Comparison of ENCODE assay signal across 20 cellular contexts in the genomic region with DNA sequence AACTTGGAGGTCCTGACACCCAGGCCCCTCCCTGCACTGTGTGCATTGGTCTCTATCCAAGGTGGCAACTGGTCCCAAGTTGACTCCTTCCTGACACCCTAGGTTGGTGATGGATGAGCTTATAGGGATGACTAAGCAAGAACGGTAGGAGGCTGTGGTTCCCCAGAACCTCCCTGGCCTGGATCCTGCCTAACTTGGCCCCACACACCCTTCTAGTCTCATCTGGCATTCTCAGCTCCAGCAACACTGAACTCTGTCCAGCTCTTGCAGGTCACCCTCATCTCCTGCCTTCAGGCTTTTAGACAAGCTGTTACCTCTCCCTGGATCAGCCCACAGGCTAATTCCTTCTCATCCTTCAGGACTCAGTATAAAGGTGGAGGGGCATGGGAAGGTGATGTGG. TPM values are rescaled to one million over a fixed set of nuclear protein-coding genes. Genes with fewer than 3 reads are reported as not detected.
DNase-seq lines count a peak whose midpoint lies in the region; ATAC-seq, FAIRE-seq and TF ChIP-seq lines count a peak whose summit lies in the region.
"Had no signal": no experiment of that assay in that cellular context is flagged by ENCODE, and none has a peak within 500 bp of the region (broad histone marks: within the 10 kb centered on the region; RNA-seq: fewer than 3 reads in every experiment).

No MANE protein-coding gene starts in this region.

- H2BK5ac ChIP-seq in mesendoderm (ENCODE audit: low read length), result no peak overlapping the region

- TF ChIP-seq CTCF in A549 (IDR thresholded peaks at IDR 0.05) (no peak), HepG2 (CRISPR knock-in tag; IDR thresholded peaks at IDR 0.05) (no peak), dorsolateral prefrontal cortex (IDR thresholded peaks at IDR 0.05 in 54 of 56, conservative IDR thresholded peaks at IDR 0.05 in 2 of 56; ENCODE audit: low read depth in 1 of 56, partially characterized antibody in 56 of 56) (no peak)

- H3K36me3 ChIP-seq in GM23248 (ENCODE audit: low read depth), result no peaks in the 10 kb centered on the region
- H3K36me3 ChIP-seq in HepG2 (replicated peaks in 1 of 2; ENCODE audit: control insufficient read depth in 1 of 2, insufficient read depth in 2 of 2, low read length in 2 of 2), result no peaks in the 10 kb centered on the region
- no peaks in the 10 kb centered on the region for H3K36me3 ChIP-seq in mesendoderm (ENCODE audit: control insufficient read depth, insufficient read depth, low read length)
- H3K36me3 ChIP-seq: gastrocnemius medialis, tibial artery had no signal

- no peak overlapping the region for H3K56ac ChIP-seq in mesendoderm (ENCODE audit: low read length)

- CTCF ChIA-PET in A549 (lab: Yijun Ruan, JAX), result interaction anchor here (0.7 to 41.9 kb wide), 4 partner anchors 15 to 143 kb away, joined by 3 to 834 read pairs (median 23); partner anchors contain the start of genes AQP3, AQP7 and NOL6
- CTCF ChIA-PET in HepG2 (lab: Yijun Ruan, JAX; ENCODE audit: low intra/inter-chr PET ratio, low total read pairs), result no interaction called here

- BruUV-seq in HepG2 (replicated peaks; lab: Mats Ljungman, UMichigan), result no TSS peak

- H3K9me3 ChIP-seq in A549 (no peaks in the 10 kb centered on the region), GM23248 (ENCODE audit: low read depth) (no peaks in the 10 kb centered on the region), HepG2 (ENCODE audit: low read length) (no peaks in the 10 kb centered on the region)
- H3K9me3 ChIP-seq: gastrocnemius medialis, tibial artery had no signal

- no peak for TF ChIP-seq EP300 in A549 (IDR thresholded peaks at IDR 0.05)
- no peak for TF ChIP-seq EP300 in HepG2 (IDR thresholded peaks at IDR 0.05; ENCODE audit: low read depth in 2 of 2, low read length in 2 of 2)
- no peak for TF ChIP-seq EP300 in HepG2 (CRISPR knock-in tag; IDR thresholded peaks at IDR 0.05; ENCODE audit: borderline replicate concordance)

- peaks cover 28% of the 10 kb centered on the region for H3K4me1 ChIP-seq in A549
- peaks cover 5% of the 10 kb centered on the region; the same call in 1 of the 2 replicates for H3K4me1 ChIP-seq in GM23248 (ENCODE audit: insufficient read depth)
- H3K4me1 ChIP-seq in HepG2 (ENCODE audit: insufficient read depth, low read length), result peaks cover 38% of the 10 kb centered on the region
- peaks cover 3% of the 10 kb centered on the region for H3K4me1 ChIP-seq in mesendoderm (ENCODE audit: control insufficient read depth, low read depth, low read length)
- H3K4me1 ChIP-seq: tibial artery had no signal

- H3K79me2 ChIP-seq in GM23248 (ENCODE audit: insufficient read depth) (no peaks in the 10 kb centered on the region), HepG2 (ENCODE audit: insufficient read depth, low read length) (no peaks in the 10 kb centered on the region), mesendoderm (ENCODE audit: control insufficient read depth, insufficient read depth, low read length) (no peaks in the 10 kb centered on the region)

- H2AFZ ChIP-seq in GM23248 (no peak overlapping the region), HepG2 (ENCODE audit: low read length) (no peak overlapping the region)

- H2AK5ac ChIP-seq in mesendoderm (ENCODE audit: low read length), result no peak overlapping the region

- TF ChIP-seq RAD21 in A549 (conservative IDR thresholded peaks at IDR 0.05 in 1 of 2, IDR thresholded peaks at IDR 0.05 in 1 of 2) (no peak), HepG2 (CRISPR knock-in tag; IDR thresholded peaks at IDR 0.05) (no peak)

- H3K4me2 ChIP-seq in A549 (peak overlapping the region; percentile 50; the same call in 2 of the 3 replicates), GM23248 (ENCODE audit: unreplicated experiment) (no peak overlapping the region), HepG2 (ENCODE audit: low read depth, low read length) (no peak overlapping the region), mesendoderm (ENCODE audit: low read length) (no peak overlapping the region)

- no peak overlapping the region for H3K4ac ChIP-seq in mesendoderm (ENCODE audit: low read depth, low read length)

- no peak overlapping the region for H3K23ac ChIP-seq in mesendoderm (ENCODE audit: low read length)

- POLR2A ChIA-PET in A549 (lab: Yijun Ruan, JAX), result no interaction called here
- POLR2A ChIA-PET in HepG2 (lab: Yijun Ruan, JAX), result interaction anchor here (1.3 kb wide), 1 partner anchor 17 kb away, joined by 3 read pairs; no protein-coding TSS in a partner anchor

- in situ Hi-C loops in GM23248 (cut with MboI), result no loop called here
- in situ Hi-C loops in HepG2 (cut with HindIII; ENCODE audit: extremely low pct_ligation_motif_present, low pct_unique_long_range_greater_than_20kb), result no loop called here

- peak; percentile 46 to 72; a peak in 3 of 6 replicates for ATAC-seq in A549
- ATAC-seq in HepG2, result 0 out of 3 replicates have a peak, but pooled peaks have one; percentile 11
- no peak for ATAC-seq in GM18505 (IDR thresholded peaks at IDR 0.05; ENCODE audit: unreplicated experiment)

- H2BK15ac ChIP-seq in mesendoderm (replicated peaks; ENCODE audit: low read depth), result no peak overlapping the region

- TF ChIP-seq POLR2A in A549 (IDR thresholded peaks at IDR 0.05; ENCODE audit: low read length) (no peak), HepG2 (IDR thresholded peaks at IDR 0.05; ENCODE audit: insufficient read depth in 1 of 2, low read depth in 2 of 2, low read length in 2 of 2) (no peak), GM18505 (IDR thresholded peaks at IDR 0.05; ENCODE audit: borderline replicate concordance, extremely low read depth, insufficient read depth, insufficient read length) (no peak)

- no peaks in the 10 kb centered on the region for H3K79me1 ChIP-seq in mesendoderm (ENCODE audit: low read length)

- no peaks in the 10 kb centered on the region for H4K20me1 ChIP-seq in GM23248 (ENCODE audit: insufficient read depth)
- no peaks in the 10 kb centered on the region for H4K20me1 ChIP-seq in HepG2 (ENCODE audit: insufficient read depth, low read length)

- no peak overlapping the region for H3K4me3 ChIP-seq in A549
- H3K4me3 ChIP-seq in GM23248, result no peak overlapping the region
- no peak overlapping the region for H3K4me3 ChIP-seq in HepG2 (replicated peaks in 1 of 3; ENCODE audit: insufficient read depth in 1 of 3, low read depth in 2 of 3, low read length in 3 of 3)
- no peak overlapping the region for H3K4me3 ChIP-seq in dorsolateral prefrontal cortex
- H3K4me3 ChIP-seq in mesendoderm (ENCODE audit: low read length), result no peak overlapping the region
- H3K4me3 ChIP-seq: gastrocnemius medialis, tibial artery had no signal

- FAIRE-seq in A549 (lab: Jason Lieb, UNC) (no peak), HepG2 (lab: Jason Lieb, UNC) (no peak)
- FAIRE-seq: endothelial cell of umbilical vein had no signal

- H3F3A ChIP-seq in GM23248 (ENCODE audit: insufficient read depth), result 0 out of 2 replicates have a peak, but pooled peaks cover 8% of the 10 kb centered on the region

- intact Hi-C loops in HepG2 (cut with micrococcal nuclease; ENCODE audit: unreplicated experiment), result no loop called here
- intact Hi-C loops in dorsolateral prefrontal cortex (cut with DNase I), result no loop called here

- no peak overlapping the region for H4K5ac ChIP-seq in mesendoderm (ENCODE audit: low read length)

- H3K27me3 ChIP-seq in GM23248 (replicated peaks; ENCODE audit: insufficient read depth) (peaks cover under 1% of the 10 kb centered on the region; the same call in 1 of the 2 replicates), HepG2 (ENCODE audit: control insufficient read depth in 1 of 2, insufficient read depth in 2 of 2, low read length in 2 of 2) (peaks cover 5 to 36% of the 10 kb centered on the region in 2 experiments; a peak in 4 of 5 replicates), dorsolateral prefrontal cortex (peaks cover 0 to 7% (median 0%) of the 10 kb centered on the region in 45 donors), mesendoderm (ENCODE audit: insufficient read depth, low read length, poor library complexity) (no peaks in the 10 kb centered on the region)
- H3K27me3 ChIP-seq: gastrocnemius medialis had no signal

- H3K27ac ChIP-seq in A549, result peak overlapping the region; percentile 52 to 73
- H3K27ac ChIP-seq in GM23248, result no peak overlapping the region
- H3K27ac ChIP-seq in HepG2 (ENCODE audit: extremely low read length, insufficient read depth, low read length), result no peak overlapping the region
- H3K27ac ChIP-seq in dorsolateral prefrontal cortex, result no peak overlapping the region
- no peak overlapping the region for H3K27ac ChIP-seq in mesendoderm (ENCODE audit: low read depth, low read length)
- H3K27ac ChIP-seq: tibial artery had no signal

- H3K9ac ChIP-seq in GM23248, result no peak overlapping the region
- no peak overlapping the region for H3K9ac ChIP-seq in HepG2 (ENCODE audit: insufficient read depth, low read depth, low read length)
- no peak overlapping the region for H3K9ac ChIP-seq in mesendoderm (ENCODE audit: low read length)

- no peaks in the 10 kb centered on the region for H3K9me2 ChIP-seq in GM23248 (ENCODE audit: insufficient read depth)

- no peak overlapping the region for H2BK120ac ChIP-seq in mesendoderm (ENCODE audit: low read depth, low read length)

- peak in 1 of 2 experiments; percentile 72 for DNase-seq in A549 (ENCODE audit: low read depth in 1 of 2, low spot score in 1 of 2)
- peak; percentile 44 for DNase-seq in GM23248
- peak; percentile 54 for DNase-seq in amniotic epithelial cell (ENCODE audit: low read depth)
- DNase-seq in HepG2 (ENCODE audit: low spot score), result no peak
- no peak for DNase-seq in NCI-H1048 (lab: John Stamatoyannopoulos, UW)
- DNase-seq in dorsolateral prefrontal cortex, result no peak
- no peak for DNase-seq in mesendoderm
- DNase-seq: activated CD4-positive, CD25-positive, alpha-beta regulatory T cell; activated CD8-positive, alpha-beta memory T cell treated with anti-CD3 and anti-CD28 coated beads for 24 hours; activated T-cell treated with anti-CD3 and anti-CD28 coated beads, Interleukin-2, amount 50 U/mL, for 48 hours; COR-L47; cortex of kidney; gastrocnemius medialis; Karpas-422; NCI-H1417; NCI-H526 treated with DMSO at 0.1 percent for 48 hours; stimulated activated CD4-positive, alpha-beta T cell treated with anti-CD3 and anti-CD28 coated beads, Interleukin-12 subunit alpha, Interleukin-12 subunit beta, amount 100 ng/mL, for 4 hours; tibial artery had no signal

- H4K8ac ChIP-seq in mesendoderm (ENCODE audit: low read depth, low read length), result no peak overlapping the region

- WGBS in A549 (ENCODE audit: missing lambda C conversion rate), result 0% methylated on average over 1 of the region's 1 CpG
- WGBS in GM23248 (ENCODE audit: low coverage in 1 of 2, low lambda C conversion rate in 2 of 2, missing lambda C conversion rate in 2 of 2), 2 experiments, result 0 to 13% methylated on average over 1 of the region's 1 CpG
- 14% methylated on average over 1 of the region's 1 CpG for WGBS in HepG2 (ENCODE audit: low lambda C conversion rate)
- no CpG with 5 or more reads among the region's 1 CpG for WGBS in mesendoderm (ENCODE audit: extremely low coverage, insufficient coverage, low lambda C conversion rate)

- H3K18ac ChIP-seq in mesendoderm (ENCODE audit: low read length), result no peak overlapping the region

RNA-seq across cellular contexts. Expression of gene AQP3, which starts 16.5 kb away (rescaled TPM):
- 18.8 and 21.7 TPM in 2 replicates for polyA plus RNA-seq in A549 (2011; rRNA removed)
- polyA plus RNA-seq in A549 (2012; cell fraction: cytosol; rRNA removed), result 5.7 and 8.1 TPM in 2 replicates
- polyA plus RNA-seq in A549 (2012; cell fraction: nucleus; rRNA removed), result 7.2 and 8.9 TPM in 2 replicates
- polyA plus RNA-seq in A549 (2017; fragmentation: RNase III; extraction: RNeasy Plus Mini Kit Qiagen cat#74134 plus additional on column Dnase treatment), result 5.4 to 7.2 TPM (median 6.2 TPM) in 3 replicates
- 18.5 and 20.7 TPM in 2 replicates for polyA minus RNA-seq in A549 (2011; rRNA and poly(A)+ RNA removed)
- not detected in 2 replicates for total RNA-seq in GM23248 (2014; rRNA removed; shearing (Covaris generic))
- 0.19 and 0.29 TPM in 2 replicates for polyA plus RNA-seq in GM23248 (2016; fragmentation: Nextera tagmentation; extraction: Ambion mirVana)
- total RNA-seq in HepG2 (2016; rRNA removed; fragmentation: Illumina TruSeq; extraction: Trizol), result 0.87 and 1.4 TPM in 2 replicates
- total RNA-seq in HepG2 (2016; cell fraction: cytosol; rRNA removed; fragmentation: Illumina TruSeq; extraction: Trizol; ENCODE audit: low read depth), result 0.30 and 0.62 TPM in 2 replicates
- 0.73 and 1.5 TPM in 2 replicates for total RNA-seq in HepG2 (2016; cell fraction: insoluble cytoplasmic fraction; rRNA removed; fragmentation: Illumina TruSeq; extraction: Trizol)
- total RNA-seq in HepG2 (2016; cell fraction: membrane; rRNA removed; fragmentation: Illumina TruSeq; extraction: Trizol), result 0.65 and 0.99 TPM in 2 replicates
- 1.2 and 1.3 TPM in 2 replicates for total RNA-seq in HepG2 (2016; cell fraction: nucleus; rRNA removed; fragmentation: Illumina TruSeq; extraction: Trizol)
- polyA plus RNA-seq in HepG2 (2011; rRNA removed), result 5.5 and 12.2 TPM in 2 replicates
- 7.3 and 9.8 TPM in 2 replicates for polyA plus RNA-seq in HepG2 (2011; cell fraction: cytosol; rRNA removed)
- polyA plus RNA-seq in HepG2 (2011; cell fraction: nucleus; rRNA removed), result 8.4 and 11.9 TPM in 2 replicates
- 14.8 and 18.2 TPM in 2 replicates for polyA plus RNA-seq in HepG2 (2012)
- 0.33 and 0.46 TPM in 2 replicates for polyA plus RNA-seq in HepG2 (2016; cell fraction: cytosol; fragmentation: Illumina TruSeq; extraction: Trizol; ENCODE audit: low read depth)
- polyA plus RNA-seq in HepG2 (2016; cell fraction: insoluble cytoplasmic fraction; fragmentation: Illumina TruSeq; extraction: Trizol; ENCODE audit: low read depth), result 0.59 and 0.63 TPM in 2 replicates
- 0.94 and 1.2 TPM in 2 replicates for polyA plus RNA-seq in HepG2 (2016; cell fraction: membrane; fragmentation: Illumina TruSeq; extraction: Trizol; ENCODE audit: low read depth)
- polyA plus RNA-seq in HepG2 (2016; cell fraction: nucleus; fragmentation: Illumina TruSeq; extraction: Trizol; ENCODE audit: insufficient read depth, low read depth), result 1.4 and 2.5 TPM in 2 replicates
- 6.2 and 648 TPM in 2 replicates for polyA minus RNA-seq in HepG2 (2011; rRNA and poly(A)+ RNA removed; ENCODE audit: low replicate concordance)
- polyA minus RNA-seq in HepG2 (2011; cell fraction: cytosol; rRNA and poly(A)+ RNA removed), result 4.7 and 6.3 TPM in 2 replicates
- 2.0 and 2.7 TPM in 2 replicates for polyA minus RNA-seq in HepG2 (2011; cell fraction: nucleus; rRNA and poly(A)+ RNA removed)
- total RNA-seq in dorsolateral prefrontal cortex, result 1 to 10 TPM in 67 of 120 experiments, under 1 TPM in 46, not detected in 7; 0.22 to 5.7 (median 1.2) TPM
- 2.6 TPM for polyA plus RNA-seq in mesendoderm (2013, experiment 1 of 2)
- polyA plus RNA-seq in mesendoderm (2013, experiment 2 of 2), result 2.9 TPM

RNA-seq across cellular contexts. Expression of gene AQP7, which starts 28.6 kb away (rescaled TPM):
- 1.1 and 1.2 TPM in 2 replicates for polyA plus RNA-seq in A549 (2011; rRNA removed)
- polyA plus RNA-seq in A549 (2012; cell fraction: cytosol; rRNA removed), result 0.32 and 0.39 TPM in 2 replicates
- 1.4 and 1.6 TPM in 2 replicates for polyA plus RNA-seq in A549 (2012; cell fraction: nucleus; rRNA removed)
- 0.39 to 0.69 TPM (median 0.61 TPM) in 3 replicates for polyA plus RNA-seq in A549 (2017; fragmentation: RNase III; extraction: RNeasy Plus Mini Kit Qiagen cat#74134 plus additional on column Dnase treatment)
- 2.4 and 4.0 TPM in 2 replicates for polyA minus RNA-seq in A549 (2011; rRNA and poly(A)+ RNA removed)
- total RNA-seq in GM23248 (2014; rRNA removed; shearing (Covaris generic)), result not detected in 2 replicates
- polyA plus RNA-seq in GM23248 (2016; fragmentation: Nextera tagmentation; extraction: Ambion mirVana), result not detected in 2 replicates
- total RNA-seq in HepG2 (2016; rRNA removed; fragmentation: Illumina TruSeq; extraction: Trizol), result 0.58 and 1.9 TPM in 2 replicates
- total RNA-seq in HepG2 (2016; cell fraction: cytosol; rRNA removed; fragmentation: Illumina TruSeq; extraction: Trizol; ENCODE audit: low read depth), result 0.71 and 0.81 TPM in 2 replicates
- total RNA-seq in HepG2 (2016; cell fraction: insoluble cytoplasmic fraction; rRNA removed; fragmentation: Illumina TruSeq; extraction: Trizol), result 1.0 and 1.6 TPM in 2 replicates
- 0.74 and 0.86 TPM in 2 replicates for total RNA-seq in HepG2 (2016; cell fraction: membrane; rRNA removed; fragmentation: Illumina TruSeq; extraction: Trizol)
- 2.8 and 3.0 TPM in 2 replicates for total RNA-seq in HepG2 (2016; cell fraction: nucleus; rRNA removed; fragmentation: Illumina TruSeq; extraction: Trizol)
- 2.1 and 5.6 TPM in 2 replicates for polyA plus RNA-seq in HepG2 (2011; rRNA removed)
- 2.7 and 3.2 TPM in 2 replicates for polyA plus RNA-seq in HepG2 (2011; cell fraction: cytosol; rRNA removed)
- polyA plus RNA-seq in HepG2 (2011; cell fraction: nucleus; rRNA removed), result 24.1 and 31.8 TPM in 2 replicates
- polyA plus RNA-seq in HepG2 (2012), result 7.9 and 9.8 TPM in 2 replicates
- polyA plus RNA-seq in HepG2 (2016; cell fraction: cytosol; fragmentation: Illumina TruSeq; extraction: Trizol; ENCODE audit: low read depth), result 0.60 and 0.85 TPM in 2 replicates
- polyA plus RNA-seq in HepG2 (2016; cell fraction: insoluble cytoplasmic fraction; fragmentation: Illumina TruSeq; extraction: Trizol; ENCODE audit: low read depth), result 0.82 and 1.2 TPM in 2 replicates
- 1.2 and 1.7 TPM in 2 replicates for polyA plus RNA-seq in HepG2 (2016; cell fraction: membrane; fragmentation: Illumina TruSeq; extraction: Trizol; ENCODE audit: low read depth)
- polyA plus RNA-seq in HepG2 (2016; cell fraction: nucleus; fragmentation: Illumina TruSeq; extraction: Trizol; ENCODE audit: insufficient read depth, low read depth), result 7.8 and 9.5 TPM in 2 replicates
- polyA minus RNA-seq in HepG2 (2011; rRNA and poly(A)+ RNA removed; ENCODE audit: low replicate concordance), result 1.9 and 6.0 TPM in 2 replicates
- 1.2 and 1.5 TPM in 2 replicates for polyA minus RNA-seq in HepG2 (2011; cell fraction: cytosol; rRNA and poly(A)+ RNA removed)
- 6.2 and 6.6 TPM in 2 replicates for polyA minus RNA-seq in HepG2 (2011; cell fraction: nucleus; rRNA and poly(A)+ RNA removed)
- 1 to 10 TPM in 84 of 120 experiments, under 1 TPM in 27, not detected in 9; 0.21 to 7.7 (median 1.7) TPM for total RNA-seq in dorsolateral prefrontal cortex
- polyA plus RNA-seq in mesendoderm (2013, experiment 1 of 2), result not detected
- polyA plus RNA-seq in mesendoderm (2013, experiment 2 of 2), result not detected
- polyA plus RNA-seq: endothelial cell of umbilical vein had no signal

RNA-seq across cellular contexts. Expression of gene NOL6, which starts 42.8 kb away (rescaled TPM):
- polyA plus RNA-seq in A549 (2011; rRNA removed) (49.5 and 56.6 TPM in 2 replicates), A549 (2017; fragmentation: RNase III; extraction: RNeasy Plus Mini Kit Qiagen cat#74134 plus additional on column Dnase treatment) (52.0 to 56.2 TPM (median 52.8 TPM) in 3 replicates), GM23248 (2016; fragmentation: Nextera tagmentation; extraction: Ambion mirVana) (18.0 and 19.4 TPM in 2 replicates), HepG2 (2011; rRNA removed) (17.0 and 23.0 TPM in 2 replicates)
- 61.8 and 73.6 TPM in 2 replicates for polyA plus RNA-seq in A549 (2012; cell fraction: cytosol; rRNA removed)
- polyA plus RNA-seq in A549 (2012; cell fraction: nucleus; rRNA removed), result 106 and 132 TPM in 2 replicates
- 74.8 and 80.7 TPM in 2 replicates for polyA minus RNA-seq in A549 (2011; rRNA and poly(A)+ RNA removed)
- total RNA-seq in GM23248 (2014; rRNA removed; shearing (Covaris generic)), result 27.9 and 31.2 TPM in 2 replicates
- total RNA-seq in HepG2 (2016; rRNA removed; fragmentation: Illumina TruSeq; extraction: Trizol) (28.6 and 30.2 TPM in 2 replicates), dorsolateral prefrontal cortex (10 to 100 TPM; 18.9 to 46.6 (median 33.1) TPM)
- total RNA-seq in HepG2 (2016; cell fraction: cytosol; rRNA removed; fragmentation: Illumina TruSeq; extraction: Trizol; ENCODE audit: low read depth), result 2.8 and 3.9 TPM in 2 replicates
- 22.1 and 31.4 TPM in 2 replicates for total RNA-seq in HepG2 (2016; cell fraction: insoluble cytoplasmic fraction; rRNA removed; fragmentation: Illumina TruSeq; extraction: Trizol)
- 9.8 and 10.2 TPM in 2 replicates for total RNA-seq in HepG2 (2016; cell fraction: membrane; rRNA removed; fragmentation: Illumina TruSeq; extraction: Trizol)
- total RNA-seq in HepG2 (2016; cell fraction: nucleus; rRNA removed; fragmentation: Illumina TruSeq; extraction: Trizol), result 23.4 and 29.5 TPM in 2 replicates
- polyA plus RNA-seq in HepG2 (2011; cell fraction: cytosol; rRNA removed), result 9.7 and 9.8 TPM in 2 replicates
- 48.7 and 50.3 TPM in 2 replicates for polyA plus RNA-seq in HepG2 (2011; cell fraction: nucleus; rRNA removed)
- polyA plus RNA-seq in HepG2 (2012), result 14.2 and 17.1 TPM in 2 replicates
- 2.5 and 2.9 TPM in 2 replicates for polyA plus RNA-seq in HepG2 (2016; cell fraction: cytosol; fragmentation: Illumina TruSeq; extraction: Trizol; ENCODE audit: low read depth)
- 22.0 and 27.2 TPM in 2 replicates for polyA plus RNA-seq in HepG2 (2016; cell fraction: insoluble cytoplasmic fraction; fragmentation: Illumina TruSeq; extraction: Trizol; ENCODE audit: low read depth)
- 5.3 and 7.6 TPM in 2 replicates for polyA plus RNA-seq in HepG2 (2016; cell fraction: membrane; fragmentation: Illumina TruSeq; extraction: Trizol; ENCODE audit: low read depth)
- polyA plus RNA-seq in HepG2 (2016; cell fraction: nucleus; fragmentation: Illumina TruSeq; extraction: Trizol; ENCODE audit: insufficient read depth, low read depth), result 49.3 and 51.6 TPM in 2 replicates
- polyA minus RNA-seq in HepG2 (2011; rRNA and poly(A)+ RNA removed; ENCODE audit: low replicate concordance), result 38.5 and 95.8 TPM in 2 replicates
- polyA minus RNA-seq in HepG2 (2011; cell fraction: cytosol; rRNA and poly(A)+ RNA removed), result 10.8 and 11.3 TPM in 2 replicates
- polyA minus RNA-seq in HepG2 (2011; cell fraction: nucleus; rRNA and poly(A)+ RNA removed), result 26.0 and 29.8 TPM in 2 replicates
- 37.8 TPM for polyA plus RNA-seq in mesendoderm (2013, experiment 1 of 2)
- polyA plus RNA-seq in mesendoderm (2013, experiment 2 of 2), result 36.5 TPM

Comparison
In these comparisons a context has a peak if more than half of its experiments do, and no peak if none do; other contexts are left out.
1. DNase-seq: peak in GM23248 (single experiment) and amniotic epithelial cell (single experiment); none in HepG2 (single experiment), NCI-H1048 (single experiment), dorsolateral prefrontal cortex (0 of 10) and mesendoderm (single experiment).
2. H3K27ac ChIP-seq: peak in A549 (2 of 2); none in GM23248 (single experiment), HepG2 (single experiment), dorsolateral prefrontal cortex (0 of 59) and mesendoderm (single experiment).
3. Of the 38 proteins assayed by ChIP-seq in both HepG2 and A549: peak only in HepG2: NFE2L2; only in A549: MAFK; in both: none; in neither: 36.